ENCODE assay signal across 12 cellular contexts in the genomic region with DNA sequence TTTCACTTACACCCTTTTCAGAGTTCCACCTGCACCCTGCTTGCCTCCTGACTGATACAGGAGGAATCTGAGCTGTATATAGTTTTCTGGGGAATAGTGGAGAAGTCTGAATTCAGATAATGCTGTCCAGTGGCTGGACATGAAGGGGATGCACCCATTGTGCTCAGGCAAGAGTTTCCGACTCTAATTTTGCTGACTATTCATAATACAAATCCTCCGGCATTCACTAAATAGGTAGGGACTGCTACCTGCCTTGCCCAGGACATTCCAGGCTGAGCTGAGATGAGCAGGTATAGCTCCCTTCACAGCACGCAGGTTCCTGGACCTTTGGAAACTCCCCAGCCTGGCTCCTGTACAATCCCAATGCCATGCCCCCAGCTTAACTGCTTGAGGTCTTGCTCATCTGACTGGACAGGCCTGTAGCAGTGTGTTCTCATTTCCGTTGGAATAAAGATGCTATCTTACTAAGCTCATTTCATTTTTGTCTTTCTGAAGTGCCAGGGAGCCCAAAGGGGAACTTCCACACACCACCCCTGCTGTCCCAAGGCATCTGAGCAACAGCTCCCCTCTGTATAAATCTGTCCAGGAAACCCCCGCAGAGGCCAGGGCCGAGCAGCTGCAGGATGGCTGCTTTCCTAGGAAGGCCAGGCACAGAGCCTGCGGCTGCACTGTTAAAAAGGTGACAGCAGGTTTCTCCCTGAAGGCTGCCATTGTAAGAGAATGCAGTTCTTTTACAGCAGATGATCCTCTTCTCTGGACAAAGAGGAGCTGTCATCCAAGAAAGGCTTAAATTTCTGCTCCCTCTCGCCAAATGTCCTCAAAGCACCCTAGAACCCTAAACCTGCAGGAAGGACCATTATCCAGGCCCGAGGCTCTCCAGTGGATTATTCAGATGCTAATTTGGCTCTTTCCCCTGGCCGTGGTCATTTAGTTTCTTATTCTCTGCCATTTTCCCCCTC. TPM values are rescaled to one million over a fixed set of nuclear protein-coding genes. Genes with fewer than 3 reads are reported as not detected.
A peak's percentile ranks its signal among the peaks of the same experiment; 100 is the strongest.
DNase-seq lines count a peak whose midpoint lies in the region; ATAC-seq and TF ChIP-seq lines count a peak whose summit lies in the region.
"Had no signal": no experiment of that assay in that cellular context is flagged by ENCODE, and none has a peak within 500 bp of the region (broad histone marks: within the 10 kb centered on the region; RNA-seq: fewer than 3 reads in every experiment).

No MANE protein-coding gene starts in this region.

- H3K4me1 Mint-ChIP-seq in GM23338 = peaks cover 39% of the 10 kb centered on the region
- H3K4me1 Mint-ChIP-seq: activated CD4-positive, alpha-beta T cell treated with anti-CD3 and anti-CD28 coated beads, Interleukin-2, amount 10 ng/mL, durations not matched to agents 7 days and 5 days had no signal

- no peaks in the 10 kb centered on the region for H3K79me2 ChIP-seq in GM23338 (replicated peaks; ENCODE audit: insufficient read depth)
- no peaks in the 10 kb centered on the region for H3K79me2 ChIP-seq in trophoblast cell (ENCODE audit: control insufficient read depth, insufficient read depth, low read length, poor library complexity)

- H3K4ac ChIP-seq in trophoblast cell (ENCODE audit: low read depth, low read length) = no peak overlapping the region

- no peak for TF ChIP-seq CTCF in GM23338 (conservative IDR thresholded peaks at IDR 0.05; ENCODE audit: low read depth in 2 of 2)

- no peaks in the 10 kb centered on the region for H3K36me3 ChIP-seq in GM23338 (ENCODE audit: insufficient read depth)
- H3K36me3 ChIP-seq in HUES64 (ENCODE audit: insufficient read depth, low read length) = no peaks in the 10 kb centered on the region
- no peaks in the 10 kb centered on the region for H3K36me3 ChIP-seq in trophoblast cell (ENCODE audit: control insufficient read depth in 1 of 2, insufficient read depth in 2 of 2, low read length in 2 of 2)
- H3K36me3 ChIP-seq: cardiac muscle cell had no signal

- H4K8ac ChIP-seq in trophoblast cell (ENCODE audit: low read depth, low read length) = no peak overlapping the region

- H3K9me2 ChIP-seq in GM23338 (ENCODE audit: insufficient read depth) = peaks cover 9% of the 10 kb centered on the region; the same call in 1 of the 2 replicates

- H2AFZ ChIP-seq in GM23338 = no peak overlapping the region
- no peak overlapping the region for H2AFZ ChIP-seq in trophoblast cell (ENCODE audit: insufficient read depth, low read length, poor library complexity)

- DNase-seq in GM23338 (ENCODE audit: low spot score) (peak; percentile 74), iPS-NIHi11 (ENCODE audit: low spot score) (peak; percentile 68), NCI-H2196 treated with DMSO at 0.1 percent for 48 hours (lab: John Stamatoyannopoulos, UW; ENCODE audit: unreplicated experiment) (no peak), trophoblast cell (no peak), NCI-H2171 treated with DMSO at 0.1 percent for 48 hours (lab: John Stamatoyannopoulos, UW) (no peak)
- DNase-seq: activated CD4-positive, alpha-beta T cell treated with anti-CD3 and anti-CD28 coated beads, Interleukin-2, amount 10 ng/mL, durations not matched to agents 7 days and 5 days; DMS79; NCI-H446 had no signal

- no peak overlapping the region for H2BK5ac ChIP-seq in trophoblast cell (ENCODE audit: low read depth, low read length, poor library complexity)

- peaks cover 5% of the 10 kb centered on the region; the same call in 2 of the 3 replicates for H3K9me3 Mint-ChIP-seq in GM23338
- H3K9me3 Mint-ChIP-seq: activated CD4-positive, alpha-beta T cell treated with anti-CD3 and anti-CD28 coated beads, Interleukin-2, amount 10 ng/mL, durations not matched to agents 7 days and 5 days had no signal

- H3F3A ChIP-seq in GM23338 (replicated peaks; ENCODE audit: low read depth) = peaks cover 9% of the 10 kb centered on the region; the same call in 1 of the 2 replicates

- no peaks in the 10 kb centered on the region for H3K27me3 ChIP-seq in GM23338 (ENCODE audit: insufficient read depth)
- no peaks in the 10 kb centered on the region for H3K27me3 ChIP-seq in HUES64 (ENCODE audit: insufficient read depth, low read length)
- H3K27me3 ChIP-seq in trophoblast cell (ENCODE audit: insufficient read depth, low read length) = no peaks in the 10 kb centered on the region
- H3K27me3 ChIP-seq: cardiac muscle cell had no signal

- peaks cover 41% of the 10 kb centered on the region for H3K4me1 ChIP-seq in GM23338 (ENCODE audit: insufficient read depth)
- peaks cover 25% of the 10 kb centered on the region for H3K4me1 ChIP-seq in HUES64 (ENCODE audit: insufficient read depth, low read length)
- peaks cover 5 to 10% of the 10 kb centered on the region in 2 experiments for H3K4me1 ChIP-seq in trophoblast cell (ENCODE audit: control insufficient read depth in 1 of 2, insufficient read depth in 2 of 2, low read length in 2 of 2)

- no peaks in the 10 kb centered on the region for H4K20me1 ChIP-seq in GM23338 (replicated peaks; ENCODE audit: insufficient read depth)

- H3K9me3 ChIP-seq in HUES64 (ENCODE audit: insufficient read depth, low read depth, low read length) (no peaks in the 10 kb centered on the region), trophoblast cell (ENCODE audit: insufficient read depth, low read depth, low read length) (no peaks in the 10 kb centered on the region)

- H4K91ac ChIP-seq in trophoblast cell (ENCODE audit: low read depth, low read length) = no peak overlapping the region

- H3K9ac ChIP-seq in HUES64 (ENCODE audit: low read depth, low read length) (peak overlapping the region; percentile 10; the same call in 1 of the 2 replicates), trophoblast cell (ENCODE audit: low read length) (no peak overlapping the region)

- H3K27ac ChIP-seq in GM23338 (ENCODE audit: low read depth) (peak overlapping the region; percentile 72), HUES64 (ENCODE audit: low read depth, low read length) (peak overlapping the region; percentile 84), trophoblast cell (ENCODE audit: low read depth, low read length) (no peak overlapping the region)
- H3K27ac ChIP-seq: cardiac muscle cell had no signal

- no peak overlapping the region for H3K14ac ChIP-seq in trophoblast cell (ENCODE audit: low read length)

- H3K4me3 ChIP-seq in GM23338 = peak overlapping the region; percentile 4; the same call in 1 of the 2 replicates
- no peak overlapping the region for H3K4me3 ChIP-seq in HUES64 (ENCODE audit: low read length)
- no peak overlapping the region for H3K4me3 ChIP-seq in trophoblast cell (ENCODE audit: low read depth, low read length)
- H3K4me3 ChIP-seq: cardiac muscle cell had no signal

- H3K23ac ChIP-seq in trophoblast cell (ENCODE audit: low read length) = no peak overlapping the region

- no peak overlapping the region for H4K12ac ChIP-seq in trophoblast cell (ENCODE audit: low read depth, low read length)

- H2BK12ac ChIP-seq in trophoblast cell (ENCODE audit: low read length) = no peak overlapping the region

- no peak overlapping the region for H2AK5ac ChIP-seq in trophoblast cell (ENCODE audit: low read length)

- H3K36me3 Mint-ChIP-seq in GM23338 (ENCODE audit: low read depth) = peaks cover 12% of the 10 kb centered on the region; the same call in 2 of the 3 replicates

- no peak overlapping the region for H2BK120ac ChIP-seq in trophoblast cell (ENCODE audit: insufficient read depth, low read length, poor library complexity)

- no peak overlapping the region for H3K18ac ChIP-seq in trophoblast cell (ENCODE audit: low read length)

- H3K4me3 Mint-ChIP-seq in GM23338 = peak overlapping the region; percentile 25; the same call in 2 of the 3 replicates
- H3K4me3 Mint-ChIP-seq: activated CD4-positive, alpha-beta T cell treated with anti-CD3 and anti-CD28 coated beads, Interleukin-2, amount 10 ng/mL, durations not matched to agents 7 days and 5 days had no signal

- peak overlapping the region; percentile 68 for H3K27ac Mint-ChIP-seq in GM23338
- H3K27ac Mint-ChIP-seq: activated CD4-positive, alpha-beta T cell treated with anti-CD3 and anti-CD28 coated beads, Interleukin-2, amount 10 ng/mL, durations not matched to agents 7 days and 5 days had no signal

- WGBS in HUES64 = 31% methylated on average over 10 of the region's 10 CpGs
- WGBS in trophoblast cell (ENCODE audit: extremely low coverage, insufficient coverage, insufficient read length) = no CpG with 5 or more reads among the region's 10 CpGs

- no peaks in the 10 kb centered on the region for H3K79me1 ChIP-seq in trophoblast cell (ENCODE audit: low read length)

- ATAC-seq in GM18508 (IDR thresholded peaks at IDR 0.05; ENCODE audit: insufficient read depth, unreplicated experiment) = peak; percentile 79
- peak; percentile 84 for ATAC-seq in GM23338
- ATAC-seq in GM19455 (IDR thresholded peaks at IDR 0.05; ENCODE audit: unreplicated experiment) = no peak

- H3K4me2 ChIP-seq in GM23338 (peak overlapping the region; percentile 50), trophoblast cell (ENCODE audit: low read length) (no peak overlapping the region)

- H3K27me3 Mint-ChIP-seq in GM23338 (ENCODE audit: insufficient read depth, low read depth, poor library complexity) = peaks cover 24% of the 10 kb centered on the region

TF ChIP-seq in GM23338, 12 proteins besides CTCF, POLR2A, EP300 and RAD21 (continues in another document):
- TF ChIP-seq POLR2AphosphoS5 (IDR thresholded peaks at IDR 0.05; ENCODE audit: low read depth) = no peak
- TF ChIP-seq EZH2 (IDR thresholded peaks at IDR 0.05; ENCODE audit: low read depth, unreplicated experiment) = no peak
- TF ChIP-seq, protein P1, sequence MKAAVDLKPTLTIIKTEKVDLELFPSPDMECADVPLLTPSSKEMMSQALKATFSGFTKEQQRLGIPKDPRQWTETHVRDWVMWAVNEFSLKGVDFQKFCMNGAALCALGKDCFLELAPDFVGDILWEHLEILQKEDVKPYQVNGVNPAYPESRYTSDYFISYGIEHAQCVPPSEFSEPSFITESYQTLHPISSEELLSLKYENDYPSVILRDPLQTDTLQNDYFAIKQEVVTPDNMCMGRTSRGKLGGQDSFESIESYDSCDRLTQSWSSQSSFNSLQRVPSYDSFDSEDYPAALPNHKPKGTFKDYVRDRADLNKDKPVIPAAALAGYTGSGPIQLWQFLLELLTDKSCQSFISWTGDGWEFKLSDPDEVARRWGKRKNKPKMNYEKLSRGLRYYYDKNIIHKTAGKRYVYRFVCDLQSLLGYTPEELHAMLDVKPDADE (IDR thresholded peaks at IDR 0.05) = no peak
- no peak for TF ChIP-seq EZH2phosphoT487 (IDR thresholded peaks at IDR 0.05; ENCODE audit: unreplicated experiment)

RNA-seq across cellular contexts. Expression of a gene that starts 21.7 kb away (rescaled TPM):
- total RNA-seq in GM23338 (2014; rRNA removed; shearing (Covaris generic)) = 305 and 381 TPM in 2 replicates
- 129 and 136 TPM in 2 replicates for polyA plus RNA-seq in GM23338 (2016; fragmentation: Nextera tagmentation; extraction: Ambion mirVana)
- polyA plus RNA-seq in HUES64 (2013, experiment 1 of 2) = 79.9 TPM
- polyA plus RNA-seq in HUES64 (2013, experiment 2 of 2) = 70.5 TPM
- 2.9 and 3.1 TPM in 2 replicates for polyA plus RNA-seq in trophoblast cell (2013)

Comparison
In these comparisons a context has a peak if more than half of its experiments do, and no peak if none do; other contexts are left out.
1. DNase-seq: peak in GM23338 (single experiment) and iPS-NIHi11 (single experiment); none in NCI-H2196 treated with DMSO at 0.1 percent for 48 hours (single experiment), trophoblast cell (0 of 2) and NCI-H2171 treated with DMSO at 0.1 percent for 48 hours (single experiment).